ENCODE assay signal across 7 cellular contexts in the genomic region with DNA sequence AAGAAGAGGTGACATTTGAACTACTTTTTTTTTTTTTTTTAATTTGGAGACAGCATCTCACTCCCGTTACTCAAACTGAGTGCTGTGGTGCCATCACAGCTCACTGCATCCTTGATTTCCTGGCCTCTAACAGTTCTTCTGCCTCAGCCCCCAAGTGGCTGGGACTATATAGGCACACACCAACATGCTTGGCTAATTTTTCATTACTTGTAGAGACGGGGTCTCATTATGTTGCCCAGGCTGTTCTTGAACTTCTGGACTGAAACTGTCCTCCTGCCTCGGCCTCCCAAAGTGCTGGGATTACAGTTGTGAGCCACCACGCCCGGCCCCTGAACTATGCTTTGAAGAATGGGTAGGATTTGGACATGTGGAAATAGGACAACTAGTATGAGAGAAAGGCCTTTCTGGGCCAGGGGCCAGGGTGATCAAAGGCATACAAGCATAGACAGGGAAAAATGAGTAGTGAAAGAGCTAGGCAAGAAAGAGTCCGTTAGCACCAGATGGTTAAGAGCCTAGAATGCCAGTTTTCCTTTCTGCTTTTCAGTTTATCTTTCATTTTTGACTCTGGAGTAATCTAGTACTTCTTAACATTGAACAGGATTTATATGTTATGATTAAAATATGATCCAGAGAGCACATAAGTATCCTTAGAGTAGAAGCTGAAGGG. TPM values are rescaled to one million over a fixed set of nuclear protein-coding genes. Genes with fewer than 3 reads are reported as not detected.
DNase-seq lines count a peak whose midpoint lies in the region; ATAC-seq and TF ChIP-seq lines count a peak whose summit lies in the region.

No MANE protein-coding gene starts in this region.

- H3K4me3 ChIP-seq in MG63 (no peak overlapping the region), testis (no peak overlapping the region)

- no peak for TF ChIP-seq POLR2A in testis (IDR thresholded peaks at IDR 0.05)

- no peak overlapping the region for H3K27ac ChIP-seq in testis

- TF ChIP-seq CTCF in GM10266 (IDR thresholded peaks at IDR 0.05; ENCODE audit: control insufficient read depth, insufficient read depth, low read depth, missing control alignments) (peak; percentile 17), testis (IDR thresholded peaks at IDR 0.05) (no peak)

- no peaks in the 10 kb centered on the region for H3K4me1 ChIP-seq in testis

- H3K9me3 ChIP-seq in MG63 = no peaks in the 10 kb centered on the region
- no peaks in the 10 kb centered on the region for H3K9me3 ChIP-seq in testis

- DNase-seq in GM10266 (ENCODE audit: extremely low spot score) = no peak
- peak; percentile 36 for DNase-seq in MG63
- peak; percentile 63 for DNase-seq in fibroblast of gingiva (ENCODE audit: low read depth)
- peak; percentile 17 for DNase-seq in pons (ENCODE audit: low spot score)
- DNase-seq in DMS114 treated with DMSO at 0.1 percent for 48 hours (lab: John Stamatoyannopoulos, UW; ENCODE audit: unreplicated experiment) = no peak
- no peak for DNase-seq in testis

- WGBS in testis, 2 donors = 80 to 86% methylated on average over 6 of the region's 6 CpGs

- intact Hi-C loops in testis (cut with DNase I; ENCODE audit: low total_unique reads) = no loop called here

- H3K36me3 ChIP-seq in MG63 = no peaks in the 10 kb centered on the region
- H3K36me3 ChIP-seq in testis (ENCODE audit: low read depth, missing control alignments) = no peaks in the 10 kb centered on the region

- ATAC-seq in HG02885 (IDR thresholded peaks at IDR 0.05; ENCODE audit: poor library complexity, unreplicated experiment) = no peak

- no peaks in the 10 kb centered on the region for H3K27me3 ChIP-seq in MG63
- no peaks in the 10 kb centered on the region for H3K27me3 ChIP-seq in testis

RNA-seq across cellular contexts. Expression of a gene that starts 6.3 kb away (rescaled TPM):
- 8.9 and 14.8 TPM in 2 replicates for total RNA-seq in MG63 (2014; rRNA removed; shearing (Covaris generic); ENCODE audit: low replicate concordance)
- 10 to 100 TPM; 40.5 to 53.1 TPM for total RNA-seq in testis
- polyA plus RNA-seq in testis (ENCODE audit: insufficient read depth, low read depth, low replicate concordance) = 49.5 TPM

Comparison
In these comparisons a context has a peak if more than half of its experiments do, and no peak if none do; other contexts are left out.
1. DNase-seq: peak in MG63 (single experiment), fibroblast of gingiva (single experiment) and pons (single experiment); none in GM10266 (single experiment), DMS114 treated with DMSO at 0.1 percent for 48 hours (single experiment) and testis (single experiment).